Comparison of ENCODE assay signal across 15 cellular contexts in the genomic region with DNA sequence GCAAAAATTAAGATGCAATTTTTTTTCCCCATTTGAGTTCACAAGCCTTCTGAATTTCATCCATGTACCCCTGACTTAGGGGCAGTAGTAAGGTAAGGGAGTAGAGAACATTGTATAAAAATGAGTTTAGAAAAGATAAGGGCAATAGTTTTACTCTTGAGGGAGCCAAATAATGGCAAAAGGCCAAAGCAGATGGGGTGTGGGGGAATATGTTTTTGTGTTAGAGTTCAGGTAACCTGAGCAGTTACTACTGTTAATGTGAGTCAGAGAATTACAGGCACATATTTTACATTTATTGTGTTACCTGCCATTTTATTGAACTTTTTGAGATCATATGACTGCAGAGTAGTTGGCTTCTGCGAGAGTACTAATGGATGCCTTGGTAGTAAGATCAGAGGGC. TPM values are rescaled to one million over a fixed set of nuclear protein-coding genes. Genes with fewer than 3 reads are reported as not detected.
A peak's percentile ranks its signal among the peaks of the same experiment; 100 is the strongest.
DNase-seq lines count a peak whose midpoint lies in the region.
"Had no signal": no experiment of that assay in that cellular context is flagged by ENCODE, and none has a peak within 500 bp of the region (broad histone marks: within the 10 kb centered on the region; RNA-seq: fewer than 3 reads in every experiment).

No MANE protein-coding gene starts in this region.

- POLR2A ChIA-PET in activated CD4-positive, alpha-beta memory T cell treated with anti-CD3 and anti-CD28 coated beads, Interleukin-2, amount 10 ng/mL, durations not matched to agents 7 days and 5 days (lab: Charles Lee), result interaction anchor here (0.9 to 6.1 kb wide), 5 partner anchors 9 to 179 kb away, joined by 4 to 51 read pairs (median 6); a partner anchor contains a TSS
- POLR2A ChIA-PET in activated CD4-positive, alpha-beta memory T cell treated with anti-CD3 and anti-CD28 coated beads for 36 hours (lab: Charles Lee), result interaction anchor here (1.6 to 4.9 kb wide), 4 partner anchors 18 to 202 kb away, joined by 5 to 81 read pairs (median 30); a partner anchor contains a TSS

- H3K27me3 Mint-ChIP-seq in activated CD4-positive, alpha-beta memory T cell treated with anti-CD3 and anti-CD28 coated beads, Interleukin-2, amount 10 ng/mL, durations not matched to agents 7 days and 5 days, result no peaks in the 10 kb centered on the region
- no peaks in the 10 kb centered on the region for H3K27me3 Mint-ChIP-seq in activated CD4-positive, alpha-beta memory T cell treated with anti-CD3 and anti-CD28 coated beads for 36 hours
- H3K27me3 Mint-ChIP-seq in activated naive CD8-positive, alpha-beta T cell, result no peaks in the 10 kb centered on the region

- H3K4me1 Mint-ChIP-seq in activated CD4-positive, alpha-beta memory T cell treated with anti-CD3 and anti-CD28 coated beads, Interleukin-2, amount 10 ng/mL, durations not matched to agents 7 days and 5 days, result peaks cover 51% of the 10 kb centered on the region
- H3K4me1 Mint-ChIP-seq in activated CD4-positive, alpha-beta memory T cell treated with anti-CD3 and anti-CD28 coated beads for 36 hours (ENCODE audit: low read depth), result peaks cover 42% of the 10 kb centered on the region
- H3K4me1 Mint-ChIP-seq in activated naive CD8-positive, alpha-beta T cell (ENCODE audit: low read depth), result peaks cover 45% of the 10 kb centered on the region

- H3K18ac ChIP-seq in trophoblast cell (ENCODE audit: low read length), result no peak overlapping the region

- H2BK120ac ChIP-seq in trophoblast cell (ENCODE audit: insufficient read depth, low read length, poor library complexity), result no peak overlapping the region

- CTCF ChIA-PET in activated CD4-positive, alpha-beta memory T cell treated with anti-CD3 and anti-CD28 coated beads, Interleukin-2, amount 10 ng/mL, durations not matched to agents 7 days and 5 days (lab: Charles Lee), result interaction anchor here (0.7 kb wide), 1 partner anchor 392 kb away, joined by 3 read pairs; a partner anchor contains a TSS
- CTCF ChIA-PET in activated CD4-positive, alpha-beta memory T cell treated with anti-CD3 and anti-CD28 coated beads for 36 hours (lab: Charles Lee), result interaction anchor here (1.1 to 1.4 kb wide), 2 partner anchors 45 to 201 kb away, joined by 3 to 4 read pairs; no protein-coding TSS in a partner anchor

- no peak overlapping the region for H2BK5ac ChIP-seq in trophoblast cell (ENCODE audit: low read depth, low read length, poor library complexity)

- H4K8ac ChIP-seq in trophoblast cell (ENCODE audit: low read depth, low read length), result no peak overlapping the region

- H3K36me3 ChIP-seq in trophoblast cell (ENCODE audit: control insufficient read depth in 1 of 2, insufficient read depth in 2 of 2, low read length in 2 of 2), result peaks cover under 1% of the 10 kb centered on the region in 2 experiments
- H3K36me3 ChIP-seq: thoracic aorta had no signal

- H3K36me3 Mint-ChIP-seq in activated CD4-positive, alpha-beta memory T cell treated with anti-CD3 and anti-CD28 coated beads, Interleukin-2, amount 10 ng/mL, durations not matched to agents 7 days and 5 days (ENCODE audit: low read depth), result peaks cover 30% of the 10 kb centered on the region
- peaks cover 43% of the 10 kb centered on the region for H3K36me3 Mint-ChIP-seq in activated CD4-positive, alpha-beta memory T cell treated with anti-CD3 and anti-CD28 coated beads for 36 hours
- H3K36me3 Mint-ChIP-seq in activated naive CD8-positive, alpha-beta T cell, result peaks cover 9% of the 10 kb centered on the region

- no peaks in the 10 kb centered on the region for H3K4me1 ChIP-seq in trophoblast cell (ENCODE audit: control insufficient read depth in 1 of 2, insufficient read depth in 2 of 2, low read length in 2 of 2)

- peak overlapping the region; percentile 36 for H3K27ac Mint-ChIP-seq in activated CD4-positive, alpha-beta memory T cell treated with anti-CD3 and anti-CD28 coated beads, Interleukin-2, amount 10 ng/mL, durations not matched to agents 7 days and 5 days
- H3K27ac Mint-ChIP-seq in activated CD4-positive, alpha-beta memory T cell treated with anti-CD3 and anti-CD28 coated beads for 36 hours, result no peak overlapping the region
- peak overlapping the region; percentile 47 for H3K27ac Mint-ChIP-seq in activated naive CD8-positive, alpha-beta T cell

- H3K23ac ChIP-seq in trophoblast cell (ENCODE audit: low read length), result no peak overlapping the region

- H3K4ac ChIP-seq in trophoblast cell (ENCODE audit: low read depth, low read length), result peak overlapping the region; percentile 29

- no peak overlapping the region for H3K4me3 Mint-ChIP-seq in activated CD4-positive, alpha-beta memory T cell treated with anti-CD3 and anti-CD28 coated beads, Interleukin-2, amount 10 ng/mL, durations not matched to agents 7 days and 5 days
- H3K4me3 Mint-ChIP-seq in activated CD4-positive, alpha-beta memory T cell treated with anti-CD3 and anti-CD28 coated beads for 36 hours, result no peak overlapping the region
- H3K4me3 Mint-ChIP-seq in activated naive CD8-positive, alpha-beta T cell, result no peak overlapping the region

- H3K9ac ChIP-seq in trophoblast cell (ENCODE audit: low read length), result no peak overlapping the region

- H2AK5ac ChIP-seq in trophoblast cell (ENCODE audit: low read length), result no peak overlapping the region

- no peak overlapping the region for H3K14ac ChIP-seq in trophoblast cell (ENCODE audit: low read length)

- no peak overlapping the region for H2AFZ ChIP-seq in trophoblast cell (ENCODE audit: insufficient read depth, low read length, poor library complexity)

- H3K79me1 ChIP-seq in trophoblast cell (ENCODE audit: low read length), result peaks cover 13% of the 10 kb centered on the region

- intact Hi-C loops in activated CD4-positive, alpha-beta memory T cell treated with anti-CD3 and anti-CD28 coated beads for 36 hours (cut with micrococcal nuclease), result loop anchor here (1.0 to 10.0 kb wide), 3 partner anchors 9 to 493 kb away; no protein-coding TSS in a partner anchor

- H3K4me2 ChIP-seq in trophoblast cell (ENCODE audit: low read length), result no peak overlapping the region

- no CpG with 5 or more reads among the region's 1 CpG for WGBS in trophoblast cell (ENCODE audit: extremely low coverage, insufficient coverage, insufficient read length)

- H3K79me2 ChIP-seq in trophoblast cell (ENCODE audit: control insufficient read depth, insufficient read depth, low read length, poor library complexity), result peaks cover 15% of the 10 kb centered on the region

- no peak overlapping the region for H3K27ac ChIP-seq in trophoblast cell (ENCODE audit: low read depth, low read length)
- H3K27ac ChIP-seq: thoracic aorta had no signal

- no peaks in the 10 kb centered on the region for H3K9me3 Mint-ChIP-seq in activated CD4-positive, alpha-beta memory T cell treated with anti-CD3 and anti-CD28 coated beads, Interleukin-2, amount 10 ng/mL, durations not matched to agents 7 days and 5 days
- H3K9me3 Mint-ChIP-seq in activated CD4-positive, alpha-beta memory T cell treated with anti-CD3 and anti-CD28 coated beads for 36 hours, result no peaks in the 10 kb centered on the region
- no peaks in the 10 kb centered on the region for H3K9me3 Mint-ChIP-seq in activated naive CD8-positive, alpha-beta T cell (ENCODE audit: low read depth)

- H3K9me3 ChIP-seq in trophoblast cell (ENCODE audit: insufficient read depth, low read depth, low read length), result no peaks in the 10 kb centered on the region
- H3K9me3 ChIP-seq: thoracic aorta had no signal

- no peak for DNase-seq in activated CD4-positive, alpha-beta memory T cell treated with anti-CD3 and anti-CD28 coated beads, Interleukin-2, amount 10 ng/mL, durations not matched to agents 7 days and 5 days
- DNase-seq in activated CD4-positive, alpha-beta memory T cell treated with anti-CD3 and anti-CD28 coated beads for 36 hours, result no peak
- DNase-seq in NAMALWA (ENCODE audit: low spot score) (peak; percentile 6), trophoblast cell (no peak), NCI-H510A (lab: John Stamatoyannopoulos, UW) (no peak), epidermal melanocyte (ENCODE audit: insufficient read length, low spot score) (no peak), NCI-H187 (lab: John Stamatoyannopoulos, UW) (no peak)
- DNase-seq: activated CD4-positive, alpha-beta T cell treated with anti-CD3 and anti-CD28 coated beads, Interleukin-2, amount 50 U/mL, for 48 hours; AML-193; NCI-H1694 treated with DMSO at 0.1 percent for 48 hours; posterior cingulate gyrus; Right ventricle myocardium superior; stimulated activated CD4-positive, alpha-beta T cell treated with anti-CD3 and anti-CD28 coated beads, Interleukin-4, amount 100 ng/mL, for 24 hours had no signal

- no peak overlapping the region for H3K4me3 ChIP-seq in trophoblast cell (ENCODE audit: low read depth, low read length)
- H3K4me3 ChIP-seq: thoracic aorta had no signal

- no peak overlapping the region for H4K91ac ChIP-seq in trophoblast cell (ENCODE audit: low read depth, low read length)

- no peak overlapping the region for H4K12ac ChIP-seq in trophoblast cell (ENCODE audit: low read depth, low read length)

- H3K27me3 ChIP-seq in trophoblast cell (ENCODE audit: insufficient read depth, low read length), result no peaks in the 10 kb centered on the region

- no peak overlapping the region for H2BK12ac ChIP-seq in trophoblast cell (ENCODE audit: low read length)

RNA-seq across cellular contexts. Expression of a gene that starts 3.1 kb away (rescaled TPM):
- 10 to 100 TPM; 63.9 to 66.9 TPM for total RNA-seq in activated CD4-positive, alpha-beta memory T cell treated with anti-CD3 and anti-CD28 coated beads, Interleukin-2, amount 10 ng/mL, durations not matched to agents 7 days and 5 days
- 100 to 1,000 TPM; 170 TPM for total RNA-seq in activated CD4-positive, alpha-beta memory T cell treated with anti-CD3 and anti-CD28 coated beads for 36 hours
- 18.9 and 20.8 TPM in 2 replicates for polyA plus RNA-seq in trophoblast cell (2013)

RNA-seq across cellular contexts. Expression of a gene that starts 54.4 kb away (rescaled TPM):
- 10 to 100 TPM; 40.6 to 44.5 TPM for total RNA-seq in activated CD4-positive, alpha-beta memory T cell treated with anti-CD3 and anti-CD28 coated beads, Interleukin-2, amount 10 ng/mL, durations not matched to agents 7 days and 5 days
- 10 to 100 TPM; 53.1 to 55.1 TPM for total RNA-seq in activated CD4-positive, alpha-beta memory T cell treated with anti-CD3 and anti-CD28 coated beads for 36 hours
- polyA plus RNA-seq in trophoblast cell (2013), result 77.6 and 79.3 TPM in 2 replicates
